ENCODE assay signal across 18 cellular contexts in genomic region chr14:37262649-37263048, GRCh38.
DNase-seq lines count a peak whose midpoint lies in the region; ATAC-seq and TF ChIP-seq lines count a peak whose summit lies in the region.
"Had no signal": no experiment of that assay in that cellular context is flagged by ENCODE, and none has a peak within 500 bp of the region (broad histone marks: within the 10 kb centered on the region; RNA-seq: fewer than 3 reads in every experiment).

No MANE protein-coding gene starts in this region.

- H3K9me3 Mint-ChIP-seq in WTC11 (no peaks in the 10 kb centered on the region), progenitor cell of endocrine pancreas (ENCODE audit: low read depth) (peaks cover 4% of the 10 kb centered on the region)
- H3K9me3 Mint-ChIP-seq in activated CD4-positive, alpha-beta T cell treated with anti-CD3 and anti-CD28 coated beads, Interleukin-2, amount 10 ng/mL, durations not matched to agents 24 days and 14 days = no peaks in the 10 kb centered on the region
- H3K9me3 Mint-ChIP-seq: HFFc6 had no signal

- H3K36me3 ChIP-seq in left ventricle myocardium inferior = no peaks in the 10 kb centered on the region
- H3K36me3 ChIP-seq: Peyer's patch had no signal

- H3K27ac Mint-ChIP-seq in WTC11 (no peak overlapping the region), progenitor cell of endocrine pancreas (peak overlapping the region; percentile 56)
- H3K27ac Mint-ChIP-seq in activated CD4-positive, alpha-beta T cell treated with anti-CD3 and anti-CD28 coated beads, Interleukin-2, amount 10 ng/mL, durations not matched to agents 24 days and 14 days = no peak overlapping the region
- H3K27ac Mint-ChIP-seq: HFFc6 had no signal

- H3K4me1 Mint-ChIP-seq in WTC11 (peaks cover 7% of the 10 kb centered on the region), progenitor cell of endocrine pancreas (ENCODE audit: low read depth) (peaks cover 20% of the 10 kb centered on the region)
- H3K4me1 Mint-ChIP-seq in activated CD4-positive, alpha-beta T cell treated with anti-CD3 and anti-CD28 coated beads, Interleukin-2, amount 10 ng/mL, durations not matched to agents 24 days and 14 days = no peaks in the 10 kb centered on the region

- intact Hi-C loops in activated CD4-positive, alpha-beta T cell treated with anti-CD3 and anti-CD28 coated beads, Interleukin-2, amount 10 ng/mL, durations not matched to agents 24 days and 14 days (cut with micrococcal nuclease) = no loop called here
- intact Hi-C loops in left ventricle myocardium inferior (cut with micrococcal nuclease) = no loop called here

- CTCF ChIA-PET in WTC11 (lab: Charles Lee) = interaction anchor here (1.0 kb wide), 1 partner anchor 32 kb away, joined by 3 read pairs; no protein-coding TSS in a partner anchor

- no peaks in the 10 kb centered on the region for H3K27me3 ChIP-seq in left ventricle myocardium inferior (ENCODE audit: low read depth)
- H3K27me3 ChIP-seq: Peyer's patch had no signal

- DNase-seq in NCI-H2171 (lab: John Stamatoyannopoulos, UW) (peak; percentile 2), NCI-H2171 treated with DMSO at 0.1 percent for 48 hours (lab: John Stamatoyannopoulos, UW) (no peak), NCI-H1417 treated with DMSO at 0.1 percent for 48 hours (lab: John Stamatoyannopoulos, UW) (peak; percentile 58), WTC11 (ENCODE audit: low spot score) (no peak), progenitor cell of endocrine pancreas (ENCODE audit: low spot score, unreplicated experiment) (no peak), left ventricle myocardium inferior (no peak), NCI-H187 (lab: John Stamatoyannopoulos, UW) (no peak)
- DNase-seq in activated CD4-positive, alpha-beta T cell treated with anti-CD3 and anti-CD28 coated beads, Interleukin-2, amount 10 ng/mL, durations not matched to agents 24 days and 14 days = no peak
- DNase-seq: C1 segment of cervical spinal cord, DMS79, GF-D8, HFFc6, MM.1S, NCI-H1436, NCI-H526, Peyer's patch, T-helper 2 cell had no signal

- POLR2A ChIA-PET in WTC11 (lab: Charles Lee) = no interaction called here

- TF ChIP-seq CTCF in WTC11 (IDR thresholded peaks at IDR 0.05) = no peak
- TF ChIP-seq CTCF in progenitor cell of endocrine pancreas (IDR thresholded peaks at IDR 0.05; ENCODE audit: unreplicated experiment) = no peak
- no peak for TF ChIP-seq CTCF in left ventricle myocardium inferior (IDR thresholded peaks at IDR 0.05; ENCODE audit: borderline replicate concordance)

- H3K4me1 ChIP-seq in left ventricle myocardium inferior = no peaks in the 10 kb centered on the region
- H3K4me1 ChIP-seq: Peyer's patch had no signal

- no peak overlapping the region for H3K27ac ChIP-seq in left ventricle myocardium inferior (replicated peaks)
- H3K27ac ChIP-seq: KMS-11, Peyer's patch had no signal

- no peak overlapping the region for H3K4me3 ChIP-seq in left ventricle myocardium inferior
- H3K4me3 ChIP-seq: Peyer's patch had no signal

- H3K27me3 Mint-ChIP-seq in WTC11 (ENCODE audit: low read depth) = no peaks in the 10 kb centered on the region
- H3K27me3 Mint-ChIP-seq in progenitor cell of endocrine pancreas = no peaks in the 10 kb centered on the region
- H3K27me3 Mint-ChIP-seq in activated CD4-positive, alpha-beta T cell treated with anti-CD3 and anti-CD28 coated beads, Interleukin-2, amount 10 ng/mL, durations not matched to agents 24 days and 14 days = no peaks in the 10 kb centered on the region

- H3K4me3 Mint-ChIP-seq in WTC11 (no peak overlapping the region), progenitor cell of endocrine pancreas (ENCODE audit: low read depth) (no peak overlapping the region)
- H3K4me3 Mint-ChIP-seq in activated CD4-positive, alpha-beta T cell treated with anti-CD3 and anti-CD28 coated beads, Interleukin-2, amount 10 ng/mL, durations not matched to agents 24 days and 14 days = no peak overlapping the region
- H3K4me3 Mint-ChIP-seq: HFFc6 had no signal

- no peaks in the 10 kb centered on the region; the same call in 1 of the 2 replicates for H3K36me3 Mint-ChIP-seq in WTC11
- H3K36me3 Mint-ChIP-seq in progenitor cell of endocrine pancreas (ENCODE audit: insufficient read depth) = peaks cover 6% of the 10 kb centered on the region
- no peaks in the 10 kb centered on the region for H3K36me3 Mint-ChIP-seq in activated CD4-positive, alpha-beta T cell treated with anti-CD3 and anti-CD28 coated beads, Interleukin-2, amount 10 ng/mL, durations not matched to agents 24 days and 14 days (ENCODE audit: low read depth)

- no peaks in the 10 kb centered on the region for H3K9me3 ChIP-seq in left ventricle myocardium inferior (replicated peaks)
- H3K9me3 ChIP-seq: Peyer's patch had no signal

- peak; percentile 73 for ATAC-seq in WTC11

TF ChIP-seq in WTC11, 78 proteins besides CTCF, POLR2A, EP300 and RAD21:
- TF ChIP-seq ATF2 (CRISPR knock-in tag; IDR thresholded peaks at IDR 0.05; ENCODE audit: borderline replicate concordance, low read depth) = no peak
- no peak for TF ChIP-seq ZNF138 (CRISPR knock-in tag; conservative IDR thresholded peaks at IDR 0.05)
- no peak for TF ChIP-seq NFE2L1 (CRISPR knock-in tag; IDR thresholded peaks at IDR 0.05)
- TF ChIP-seq ZNF532 (CRISPR knock-in tag; IDR thresholded peaks at IDR 0.05; ENCODE audit: borderline replicate concordance) = no peak
- TF ChIP-seq GTF2I (CRISPR knock-in tag; conservative IDR thresholded peaks at IDR 0.05) = no peak

Comparison
In these comparisons a context has a peak if more than half of its experiments do, and no peak if none do; other contexts are left out.
1. DNase-seq: peak in NCI-H2171 (single experiment) and NCI-H1417 treated with DMSO at 0.1 percent for 48 hours (single experiment); none in NCI-H2171 treated with DMSO at 0.1 percent for 48 hours (single experiment), WTC11 (single experiment), progenitor cell of endocrine pancreas (single experiment), activated CD4-positive, alpha-beta T cell treated with anti-CD3 and anti-CD28 coated beads, Interleukin-2, amount 10 ng/mL, durations not matched to agents 24 days and 14 days (single experiment), left ventricle myocardium inferior (single experiment) and NCI-H187 (0 of 2).